In the genomic region with DNA sequence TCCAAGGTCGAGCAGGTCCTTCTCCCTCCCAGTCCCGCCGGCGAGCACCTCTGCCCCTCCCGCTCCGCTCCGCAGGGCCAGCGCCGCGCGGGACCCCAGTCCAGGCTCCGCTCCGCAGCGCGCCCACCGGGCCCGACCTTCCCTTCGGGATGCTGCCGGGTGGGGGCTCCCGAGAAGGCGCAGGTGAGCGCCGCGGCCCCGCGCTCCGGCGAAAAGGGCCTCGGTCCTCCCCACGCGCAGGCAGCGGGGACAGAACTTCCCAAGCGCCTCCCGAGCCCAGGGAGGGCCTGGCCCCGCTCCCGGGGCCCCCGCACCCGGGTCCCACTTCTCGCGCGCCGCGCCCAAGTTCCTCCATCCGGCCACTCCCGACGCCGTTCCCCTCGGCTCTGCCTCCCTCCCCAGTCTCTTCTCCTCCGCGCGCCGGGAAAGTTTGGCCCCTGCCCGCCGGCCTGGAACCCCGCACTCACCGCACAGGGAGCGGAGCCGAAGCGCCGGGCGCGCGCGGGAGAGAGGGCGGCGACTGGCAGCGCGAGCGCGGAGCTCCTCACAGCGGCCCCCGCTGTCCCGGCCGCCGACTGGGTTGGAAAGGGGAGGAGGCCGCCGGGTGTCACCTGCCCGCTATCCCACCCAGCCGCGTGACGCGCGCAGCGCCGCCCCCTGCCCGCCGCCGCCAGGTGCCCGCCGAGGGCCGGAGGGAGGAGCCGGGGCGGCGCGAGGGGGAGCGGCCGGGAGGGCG, we compare ENCODE assay signal across 8 cellular contexts. TPM values are rescaled to one million over a fixed set of nuclear protein-coding genes. Genes with fewer than 3 reads are reported as not detected.
A peak's percentile ranks its signal among the peaks of the same experiment; 100 is the strongest.
DNase-seq lines count a peak whose midpoint lies in the region; ATAC-seq and TF ChIP-seq lines count a peak whose summit lies in the region.

A gene (minus strand): TSS at position 577 of the 736 bp plus-strand sequence. CDS start 56,872 bp downstream, outside the sequence.

- 2% methylated on average over 59 of the region's 98 CpGs for whole genome bisulfite sequencing in smooth muscle cell (ENCODE audit: low lambda C conversion rate)

- H3K9me3 Mint-ChIP-seq in brain, result peaks cover 0 to 3% (median 0%) of the 10 kb centered on the region in 5 experiments

- no peak for TF ChIP-seq EP300 in Ishikawa (IDR thresholded peaks at IDR 0.05; ENCODE audit: borderline replicate concordance)

- peak within 1 kb of the TSS; percentile 84 for H2AFZ ChIP-seq in smooth muscle cell (ENCODE audit: low read depth)

- ATAC-seq in GM21786 (IDR thresholded peaks at IDR 0.05; ENCODE audit: unreplicated experiment), result peak; percentile 91

- H3K9me3 ChIP-seq in SJCRH30 (replicated peaks), result no peaks in the 10 kb centered on the region
- no peaks in the 10 kb centered on the region for H3K9me3 ChIP-seq in smooth muscle cell (replicated peaks; ENCODE audit: low read depth)

- TF ChIP-seq CTCF in GM10266 (IDR thresholded peaks at IDR 0.05; ENCODE audit: control insufficient read depth, insufficient read depth, low read depth, missing control alignments) (peak; percentile 61), brain (conservative IDR thresholded peaks at IDR 0.05) (peak; percentile 32 to 41), smooth muscle cell (IDR thresholded peaks at IDR 0.05; ENCODE audit: borderline replicate concordance, insufficient read depth, poor library complexity, severe bottlenecking) (peak; percentile 16)

- peak within 1 kb of the TSS in 4 of 5 experiments; percentile 1 to 68 (median 54) for H3K27ac Mint-ChIP-seq in brain

- H3K4me3 ChIP-seq in SJCRH30 (peak within 1 kb of the TSS; percentile 69), smooth muscle cell (peak within 1 kb of the TSS; percentile 92)

- peak; percentile 83 for DNase-seq in GM10266 (ENCODE audit: extremely low spot score)
- DNase-seq in SJCRH30, result peak; percentile 55 to 64
- peak; percentile 35 for DNase-seq in iris pigment epithelial cell (ENCODE audit: low read depth)
- DNase-seq in smooth muscle cell (lab: John Stamatoyannopoulos, UW; ENCODE audit: unreplicated experiment), result no peak
- no peak for DNase-seq in epidermal melanocyte (ENCODE audit: insufficient read length, low spot score)

- peaks cover 9% of the 10 kb centered on the region; the same call in 1 of the 2 replicates for H3K27me3 ChIP-seq in SJCRH30
- peaks cover 69% of the 10 kb centered on the region for H3K27me3 ChIP-seq in smooth muscle cell (ENCODE audit: low read depth)

- peak; percentile 21; the same call in 1 of the 2 replicates for TF ChIP-seq RAD21 in Ishikawa (IDR thresholded peaks at IDR 0.05; ENCODE audit: low read depth)

- H3K36me3 ChIP-seq in SJCRH30 (no peaks in the 10 kb centered on the region), smooth muscle cell (ENCODE audit: low read depth) (no peaks in the 10 kb centered on the region)

- H3K4me1 ChIP-seq in SJCRH30 (no peaks in the 10 kb centered on the region), smooth muscle cell (ENCODE audit: low read depth) (no peaks in the 10 kb centered on the region)

- H3F3A ChIP-seq in smooth muscle cell (ENCODE audit: low read depth), result no peaks in the 10 kb centered on the region

- peak within 1 kb of the TSS; percentile 12 for H3K9ac ChIP-seq in smooth muscle cell (ENCODE audit: low read depth)

- peaks cover 69% of the 10 kb centered on the region for H3K27me3 Mint-ChIP-seq in brain

- no peak within 1 kb of the TSS for H3K27ac ChIP-seq in SJCRH30
- no peak within 1 kb of the TSS for H3K27ac ChIP-seq in smooth muscle cell (ENCODE audit: low read depth)

- H3K36me3 Mint-ChIP-seq in brain, result no peaks in the 10 kb centered on the region

- H3K4me1 Mint-ChIP-seq in brain, result peaks cover 22% of the 10 kb centered on the region

- H3K4me3 Mint-ChIP-seq in brain, result peak within 1 kb of the TSS; percentile 84 to 89 (median 86)

- H4K20me1 ChIP-seq in smooth muscle cell (ENCODE audit: low read depth), result no peaks in the 10 kb centered on the region

- H3K79me2 ChIP-seq in smooth muscle cell (ENCODE audit: low read depth), result no peaks in the 10 kb centered on the region

- peak within 1 kb of the TSS; percentile 98 for H3K4me2 ChIP-seq in smooth muscle cell

TF ChIP-seq in Ishikawa, 13 proteins besides CTCF, POLR2A, EP300 and RAD21:
- TF ChIP-seq TEAD4 (IDR thresholded peaks at IDR 0.05), result no peak
- TF ChIP-seq, protein P1, sequence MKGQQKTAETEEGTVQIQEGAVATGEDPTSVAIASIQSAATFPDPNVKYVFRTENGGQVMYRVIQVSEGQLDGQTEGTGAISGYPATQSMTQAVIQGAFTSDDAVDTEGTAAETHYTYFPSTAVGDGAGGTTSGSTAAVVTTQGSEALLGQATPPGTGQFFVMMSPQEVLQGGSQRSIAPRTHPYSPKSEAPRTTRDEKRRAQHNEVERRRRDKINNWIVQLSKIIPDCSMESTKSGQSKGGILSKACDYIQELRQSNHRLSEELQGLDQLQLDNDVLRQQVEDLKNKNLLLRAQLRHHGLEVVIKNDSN (IDR thresholded peaks at IDR 0.05), result peak; percentile 75
- peak; percentile 30; the same call in 1 of the 2 replicates for TF ChIP-seq TCF12 (IDR thresholded peaks at IDR 0.05; ENCODE audit: low read depth)
- TF ChIP-seq FOXM1 (IDR thresholded peaks at IDR 0.05; ENCODE audit: borderline replicate concordance, low read depth), result no peak
- TF ChIP-seq EGR1 (IDR thresholded peaks at IDR 0.05), result no peak
- TF ChIP-seq CEBPB (IDR thresholded peaks at IDR 0.05), result no peak; the same call in 1 of the 2 replicates
- TF ChIP-seq, protein P2, sequence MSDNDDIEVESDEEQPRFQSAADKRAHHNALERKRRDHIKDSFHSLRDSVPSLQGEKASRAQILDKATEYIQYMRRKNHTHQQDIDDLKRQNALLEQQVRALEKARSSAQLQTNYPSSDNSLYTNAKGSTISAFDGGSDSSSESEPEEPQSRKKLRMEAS (IDR thresholded peaks at IDR 0.05), result no peak
- TF ChIP-seq CREB1 (IDR thresholded peaks at IDR 0.05; ENCODE audit: low read depth), result no peak
- no peak for TF ChIP-seq YY1 (IDR thresholded peaks at IDR 0.05; ENCODE audit: low read depth)
- peak; percentile 53 for TF ChIP-seq TAF1 (IDR thresholded peaks at IDR 0.05; ENCODE audit: low read depth)
- no peak for TF ChIP-seq NFIC (IDR thresholded peaks at IDR 0.05)
- 0 out of 2 replicates have a peak, but pooled peaks have one; percentile 41 for TF ChIP-seq ZBTB7A (IDR thresholded peaks at IDR 0.05; ENCODE audit: low read depth)
- TF ChIP-seq, protein P3, sequence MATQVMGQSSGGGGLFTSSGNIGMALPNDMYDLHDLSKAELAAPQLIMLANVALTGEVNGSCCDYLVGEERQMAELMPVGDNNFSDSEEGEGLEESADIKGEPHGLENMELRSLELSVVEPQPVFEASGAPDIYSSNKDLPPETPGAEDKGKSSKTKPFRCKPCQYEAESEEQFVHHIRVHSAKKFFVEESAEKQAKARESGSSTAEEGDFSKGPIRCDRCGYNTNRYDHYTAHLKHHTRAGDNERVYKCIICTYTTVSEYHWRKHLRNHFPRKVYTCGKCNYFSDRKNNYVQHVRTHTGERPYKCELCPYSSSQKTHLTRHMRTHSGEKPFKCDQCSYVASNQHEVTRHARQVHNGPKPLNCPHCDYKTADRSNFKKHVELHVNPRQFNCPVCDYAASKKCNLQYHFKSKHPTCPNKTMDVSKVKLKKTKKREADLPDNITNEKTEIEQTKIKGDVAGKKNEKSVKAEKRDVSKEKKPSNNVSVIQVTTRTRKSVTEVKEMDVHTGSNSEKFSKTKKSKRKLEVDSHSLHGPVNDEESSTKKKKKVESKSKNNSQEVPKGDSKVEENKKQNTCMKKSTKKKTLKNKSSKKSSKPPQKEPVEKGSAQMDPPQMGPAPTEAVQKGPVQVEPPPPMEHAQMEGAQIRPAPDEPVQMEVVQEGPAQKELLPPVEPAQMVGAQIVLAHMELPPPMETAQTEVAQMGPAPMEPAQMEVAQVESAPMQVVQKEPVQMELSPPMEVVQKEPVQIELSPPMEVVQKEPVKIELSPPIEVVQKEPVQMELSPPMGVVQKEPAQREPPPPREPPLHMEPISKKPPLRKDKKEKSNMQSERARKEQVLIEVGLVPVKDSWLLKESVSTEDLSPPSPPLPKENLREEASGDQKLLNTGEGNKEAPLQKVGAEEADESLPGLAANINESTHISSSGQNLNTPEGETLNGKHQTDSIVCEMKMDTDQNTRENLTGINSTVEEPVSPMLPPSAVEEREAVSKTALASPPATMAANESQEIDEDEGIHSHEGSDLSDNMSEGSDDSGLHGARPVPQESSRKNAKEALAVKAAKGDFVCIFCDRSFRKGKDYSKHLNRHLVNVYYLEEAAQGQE (IDR thresholded peaks at IDR 0.05; ENCODE audit: low read depth), result no peak

RNA-seq across cellular contexts. Expression of the gene that starts here (rescaled TPM):
- 0.77 and 1.9 TPM in 2 replicates for total RNA-seq in SJCRH30 (2014; rRNA removed; shearing (Covaris generic))
- polyA plus RNA-seq in brain (ENCODE audit: insufficient read depth, low read depth, low replicate concordance) (6.5 TPM), smooth muscle cell (1.0 and 1.3 TPM in 2 replicates)
- 3.6 and 5.0 TPM in 2 replicates for total RNA-seq in smooth muscle cell

Comparison
In these comparisons a context has a peak if more than half of its experiments do, and no peak if none do; other contexts are left out.
1. DNase-seq: peak in GM10266 (single experiment), SJCRH30 (2 of 2) and iris pigment epithelial cell (single experiment); none in smooth muscle cell (single experiment) and epidermal melanocyte (single experiment).
2. Peak in every context shown above with its lines, with median percentiles within 50 percentile points of each other: CTCF ChIP-seq.